In the genomic region with DNA sequence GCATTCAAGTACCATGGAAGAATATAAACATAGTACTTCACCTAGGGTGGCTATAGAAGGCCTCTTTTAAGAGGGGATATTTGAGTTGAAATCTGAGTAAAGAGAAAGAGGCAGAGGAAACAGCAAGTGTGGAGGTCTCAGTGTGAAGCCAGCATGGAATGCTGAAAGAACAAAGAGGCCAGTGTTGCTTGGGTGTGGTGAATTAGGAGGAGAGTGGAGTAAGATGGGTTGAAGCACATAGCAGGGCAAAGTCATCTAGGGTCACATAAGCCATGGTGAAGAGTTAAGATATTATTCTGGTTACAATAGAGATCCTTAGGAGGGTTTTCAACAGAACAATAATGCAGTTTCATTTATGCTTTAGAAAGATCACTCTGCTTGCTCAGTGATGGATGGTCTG, we compare ENCODE assay signal across 23 cellular contexts. TPM values are rescaled to one million over a fixed set of nuclear protein-coding genes. Genes with fewer than 3 reads are reported as not detected.
DNase-seq lines count a peak whose midpoint lies in the region; TF ChIP-seq lines count a peak whose summit lies in the region.
"Had no signal": no experiment of that assay in that cellular context is flagged by ENCODE, and none has a peak within 500 bp of the region (broad histone marks: within the 10 kb centered on the region; RNA-seq: fewer than 3 reads in every experiment).

No MANE protein-coding gene starts in this region.

- no peak for TF ChIP-seq EP300 in stomach (IDR thresholded peaks at IDR 0.05)

- H3K4me1 ChIP-seq in stomach, result no peaks in the 10 kb centered on the region

- H3K4me3 ChIP-seq in stomach, result no peak overlapping the region
- H3K4me3 ChIP-seq: ovary, smooth muscle cell had no signal

- no peaks in the 10 kb centered on the region for H3K36me3 ChIP-seq in stomach
- H3K36me3 ChIP-seq: ovary, WERI-Rb-1 had no signal

- intact Hi-C loops in stomach (cut with DNase I; ENCODE audit: low total_unique reads), result no loop called here

- no peak for TF ChIP-seq CTCF in stomach (IDR thresholded peaks at IDR 0.05)

- no peak overlapping the region for H3K27ac ChIP-seq in stomach
- H3K27ac ChIP-seq: 22Rv1, KMS-11, ovary, WERI-Rb-1 had no signal

- TF ChIP-seq POLR2A in stomach (IDR thresholded peaks at IDR 0.05), result no peak

- H3K27me3 ChIP-seq in stomach, result no peaks in the 10 kb centered on the region
- H3K27me3 ChIP-seq: ovary had no signal

- peak; percentile 73 for DNase-seq in NCI-H2107 treated with DMSO at 0.1 percent for 48 hours (lab: John Stamatoyannopoulos, UW; ENCODE audit: unreplicated experiment)
- no peak for DNase-seq in NCI-H2107 (lab: John Stamatoyannopoulos, UW)
- peak; percentile 4 for DNase-seq in SW480 (ENCODE audit: low spot score)
- peak; percentile 68 for DNase-seq in iPS-NIHi11 (ENCODE audit: low spot score)
- DNase-seq in SIG-M5 treated with dmso at 0.1 percent for 504 hours (lab: John Stamatoyannopoulos, UW; ENCODE audit: unreplicated experiment), result no peak
- DNase-seq in stomach, result no peak
- DNase-seq in NCI-H128 (lab: John Stamatoyannopoulos, UW; ENCODE audit: unreplicated experiment), result no peak
- DNase-seq in DMS153 (lab: John Stamatoyannopoulos, UW), result no peak
- DNase-seq: aorta; caudate nucleus; CD4-positive, CD25-positive, alpha-beta regulatory T cell; DMS 273 treated with DMSO at 0.1 percent for 48 hours; naive B cell; NCI-H146; ovary; retina; stimulated activated CD4-positive, alpha-beta T cell treated with anti-CD3 and anti-CD28 coated beads, Interleukin-4, amount 100 ng/mL, for 1 hour; stimulated activated naive CD4-positive, alpha-beta T cell treated with Interleukin-2 at 50 U/mL for 16 hours; WERI-Rb-1 had no signal

- H3K9me3 ChIP-seq in stomach, result no peaks in the 10 kb centered on the region
- H3K9me3 ChIP-seq: ovary had no signal

RNA-seq across cellular contexts. Expression of a gene that starts 37.5 kb away (rescaled TPM):
- total RNA-seq in stomach, result not detected
- not detected for polyA plus RNA-seq in stomach
- total RNA-seq: aorta; CD4-positive, CD25-positive, alpha-beta regulatory T cell; glomerular endothelial cell; smooth muscle cell had no signal
- polyA plus RNA-seq: CD4-positive, CD25-positive, alpha-beta regulatory T cell; smooth muscle cell had no signal

RNA-seq across cellular contexts. Expression of a gene that starts 43.4 kb away (rescaled TPM):
- total RNA-seq in stomach, result 10 to 100 TPM in 4 of 5 donors, 1 to 10 TPM in 1; 8.8 to 40.8 (median 19.4) TPM
- 1 to 10 TPM; 1.7 to 4.0 (median 2.3) TPM for polyA plus RNA-seq in stomach

Comparison
In these comparisons a context has a peak if more than half of its experiments do, and no peak if none do; other contexts are left out.
1. DNase-seq: peak in NCI-H2107 treated with DMSO at 0.1 percent for 48 hours (single experiment), SW480 (single experiment) and iPS-NIHi11 (single experiment); none in NCI-H2107 (single experiment), SIG-M5 treated with dmso at 0.1 percent for 504 hours (single experiment), stomach (single experiment), NCI-H128 (single experiment) and DMS153 (single experiment).